21 cellular contexts compared by ENCODE assay signal in genomic region chr2:215466097-215466909, GRCh38. TPM values are rescaled to one million over a fixed set of nuclear protein-coding genes. Genes with fewer than 3 reads are reported as not detected.
DNase-seq lines count a peak whose midpoint lies in the region; ATAC-seq and TF ChIP-seq lines count a peak whose summit lies in the region.
"Had no signal": no experiment of that assay in that cellular context is flagged by ENCODE, and none has a peak within 500 bp of the region (broad histone marks: within the 10 kb centered on the region; RNA-seq: fewer than 3 reads in every experiment).

No MANE protein-coding gene starts in this region.

- 39 to 54% methylated on average over 3 of the region's 3 CpGs for WGBS in GM23248 (ENCODE audit: low coverage in 1 of 2, low lambda C conversion rate in 2 of 2, missing lambda C conversion rate in 2 of 2), 2 experiments
- WGBS in upper lobe of left lung, 2 donors = 74% methylated on average over 3 of the region's 3 CpGs

- H3K27me3 ChIP-seq in GM23248 (replicated peaks; ENCODE audit: insufficient read depth) (no peaks in the 10 kb centered on the region), upper lobe of left lung (no peaks in the 10 kb centered on the region)
- H3K27me3 ChIP-seq: esophagus squamous epithelium, pancreas, sigmoid colon had no signal

- H3K27ac ChIP-seq in GM23248 (peak overlapping the region; percentile 64), upper lobe of left lung (no peak overlapping the region)
- H3K27ac ChIP-seq: pancreas, thoracic aorta had no signal

- H3K4me1 ChIP-seq in GM23248 (ENCODE audit: insufficient read depth) (peaks cover 35% of the 10 kb centered on the region), upper lobe of left lung (no peaks in the 10 kb centered on the region)
- H3K4me1 ChIP-seq: esophagus squamous epithelium, pancreas had no signal

- H3K4me2 ChIP-seq in GM23248 (ENCODE audit: unreplicated experiment) = peak overlapping the region; percentile 34

- H3K9ac ChIP-seq in GM23248 = no peak overlapping the region

- no peaks in the 10 kb centered on the region for H4K20me1 ChIP-seq in GM23248 (ENCODE audit: insufficient read depth)

- H2AFZ ChIP-seq in GM23248 = peak overlapping the region; percentile 40; the same call in 1 of the 2 replicates

- POLR2A ChIA-PET in GM10248 (lab: Yijun Ruan, JAX) = no interaction called here

- no peak for TF ChIP-seq EP300 in upper lobe of left lung (IDR thresholded peaks at IDR 0.05)

- no peak for TF ChIP-seq POLR2A in upper lobe of left lung (IDR thresholded peaks at IDR 0.05)

- DNase-seq in GM23248 (peak; percentile 68), fibroblast of gingiva (ENCODE audit: low read depth) (peak; percentile 35), left ventricle myocardium superior (peak; percentile 37), upper lobe of left lung (no peak), GM10248 (ENCODE audit: extremely low spot score) (no peak), activated gamma-delta T cell (lab: John Stamatoyannopoulos, UW) (no peak)
- DNase-seq: activated CD4-positive, CD25-positive, alpha-beta regulatory T cell treated with anti-CD3 and anti-CD28 coated beads, Interleukin-2, amount 50 U/mL, for 72 hours; activated T-cell treated with anti-CD3 and anti-CD28 coated beads, Interleukin-2, amount 50 U/mL, for 4 hours; COR-L47; esophagus squamous epithelium; hypothalamus; mesendoderm; natural killer cell; NCI-H1105; NCI-H446 treated with DMSO at 0.1 percent for 48 hours; pancreas; RPMI8226; sigmoid colon had no signal

- intact Hi-C loops in left ventricle myocardium superior (cut with micrococcal nuclease) = no loop called here

- H3K4me3 ChIP-seq in GM23248 (no peak overlapping the region), upper lobe of left lung (no peak overlapping the region)
- H3K4me3 ChIP-seq: esophagus squamous epithelium, pancreas, sigmoid colon, thoracic aorta had no signal

- no peaks in the 10 kb centered on the region for H3K9me2 ChIP-seq in GM23248 (ENCODE audit: insufficient read depth)

- H3K9me3 ChIP-seq in GM23248 (ENCODE audit: low read depth) (no peaks in the 10 kb centered on the region), upper lobe of left lung (no peaks in the 10 kb centered on the region)
- H3K9me3 ChIP-seq: esophagus squamous epithelium, pancreas, sigmoid colon, thoracic aorta had no signal

- TF ChIP-seq CTCF in upper lobe of left lung (IDR thresholded peaks at IDR 0.05) = no peak
- TF ChIP-seq CTCF in GM10248 (IDR thresholded peaks at IDR 0.05; ENCODE audit: control extremely low read depth, extremely low read depth, low read depth, missing control alignments) = no peak

- H3K36me3 ChIP-seq in GM23248 (ENCODE audit: low read depth) (no peaks in the 10 kb centered on the region), upper lobe of left lung (no peaks in the 10 kb centered on the region)
- H3K36me3 ChIP-seq: esophagus squamous epithelium, pancreas, sigmoid colon, thoracic aorta had no signal

- H3F3A ChIP-seq in GM23248 (ENCODE audit: insufficient read depth) = peaks cover 37% of the 10 kb centered on the region

- peak; percentile 92 for ATAC-seq in left ventricle myocardium superior
- ATAC-seq in upper lobe of left lung (ENCODE audit: low FRiP score in 2 of 2) = peak; percentile 61 to 88
- no peak for ATAC-seq in GM21786 (IDR thresholded peaks at IDR 0.05; ENCODE audit: unreplicated experiment)
- ATAC-seq: activated T-cell treated with anti-CD3 and anti-CD28 coated beads, Interleukin-2, amount 50 U/mL, for 4 hours; natural killer cell; pancreas; stimulated activated memory B cell treated with anti-CD40 and anti-IgM and Interleukin-4, amounts not matched to agents 10 μg/mL and 1 μg/mL and 100 μg/mL, for 72 hours had no signal

- H3K79me2 ChIP-seq in GM23248 (ENCODE audit: insufficient read depth) = no peaks in the 10 kb centered on the region

- CTCF ChIA-PET in GM10248 (lab: Yijun Ruan, JAX) = interaction anchor here (3.5 kb wide), 1 partner anchor 12 kb away, joined by 12 read pairs; no protein-coding TSS in a partner anchor

- in situ Hi-C loops in GM23248 (cut with MboI) = no loop called here

RNA-seq across cellular contexts. Expression of gene FN1, which starts 30.4 kb away (rescaled TPM):
- 33,406 and 36,331 TPM in 2 replicates for total RNA-seq in GM23248 (2014; rRNA removed; shearing (Covaris generic))
- polyA plus RNA-seq in GM23248 (2016; fragmentation: Nextera tagmentation; extraction: Ambion mirVana) = 19,771 and 20,647 TPM in 2 replicates
- total RNA-seq in left ventricle myocardium superior (68.9 TPM), upper lobe of left lung (1,000 to 10,000 TPM in 4 of 6 donors, 100 to 1,000 TPM in 2; 310 to 1,686 (median 1,133) TPM)

Comparison
In these comparisons a context has a peak if more than half of its experiments do, and no peak if none do; other contexts are left out.
1. DNase-seq: peak in GM23248 (single experiment), fibroblast of gingiva (single experiment) and left ventricle myocardium superior (single experiment); none in upper lobe of left lung (0 of 2), GM10248 (single experiment) and activated gamma-delta T cell (single experiment).
2. RNA of gene FN1, which starts 30.4 kb away (total RNA-seq): 33,406 to 36,331 TPM in GM23248; 310 to 1,686 TPM in upper lobe of left lung and 68.9 TPM in left ventricle myocardium superior (single experiment); every median in the first group is over 10 times any median in the second.